Comparison of ENCODE assay signal across 8 cellular contexts in the genomic region with DNA sequence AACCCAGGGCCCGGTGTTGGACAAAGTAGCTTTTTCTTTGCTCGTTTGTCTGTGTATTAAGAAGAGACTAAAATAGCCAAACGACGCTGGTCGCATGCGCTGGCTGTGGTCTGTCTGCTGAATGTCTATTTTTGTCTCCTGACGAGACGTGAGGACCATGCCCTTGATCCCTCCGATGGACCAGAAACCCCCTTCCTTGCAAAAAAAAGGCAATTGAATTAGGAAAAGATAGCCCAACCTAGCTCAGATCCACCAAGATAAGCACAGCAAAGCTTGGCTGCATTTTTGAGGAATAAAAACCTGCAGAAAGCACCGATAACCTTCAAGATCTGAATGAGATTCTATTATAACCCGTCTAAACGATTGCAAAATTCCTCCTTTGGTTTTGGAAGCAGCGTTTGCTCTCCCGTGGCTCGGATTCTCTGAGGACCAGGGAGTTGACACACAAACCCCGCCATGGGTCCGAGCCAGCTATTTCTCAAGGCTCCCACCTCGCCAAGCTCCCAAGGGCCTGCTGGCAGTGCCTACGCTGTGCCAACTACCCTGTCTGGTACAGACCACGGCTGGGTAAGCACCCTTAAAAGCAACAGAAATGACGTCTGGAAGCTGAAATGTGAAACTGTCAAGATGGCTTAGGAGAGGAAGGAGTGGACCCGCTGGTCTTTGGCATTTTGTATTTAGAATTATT. TPM values are rescaled to one million over a fixed set of nuclear protein-coding genes. Genes with fewer than 3 reads are reported as not detected.
A peak's percentile ranks its signal among the peaks of the same experiment; 100 is the strongest.
DNase-seq lines count a peak whose midpoint lies in the region; ATAC-seq and TF ChIP-seq lines count a peak whose summit lies in the region.

No MANE protein-coding gene starts in this region.

- no peak overlapping the region for H2BK120ac ChIP-seq in H9 (ENCODE audit: low read depth, low read length, poor library complexity, severe bottlenecking)

- H3K4me3 Mint-ChIP-seq in H9, result no peak overlapping the region; a peak in 1 of 5 replicates

- no peak overlapping the region for H3K4me2 ChIP-seq in H9 (ENCODE audit: insufficient read depth, insufficient read length, low read length)

- H3K4me1 Mint-ChIP-seq in H9, result peaks cover 29 to 40% of the 10 kb centered on the region in 2 experiments

- H3K36me3 ChIP-seq in body of pancreas (replicated peaks in 1 of 2; ENCODE audit: insufficient read depth in 1 of 2, low read depth in 2 of 2), result no peaks in the 10 kb centered on the region
- peaks cover 0 to 5% of the 10 kb centered on the region in 2 donors for H3K36me3 ChIP-seq in left lung
- H3K36me3 ChIP-seq in tibial artery, result peaks cover 0 to 16% (median 0%) of the 10 kb centered on the region in 3 donors

- H3K27me3 ChIP-seq in body of pancreas (no peaks in the 10 kb centered on the region), left lung (no peaks in the 10 kb centered on the region), tibial artery (no peaks in the 10 kb centered on the region), H9 (ENCODE audit: insufficient read depth, low read length) (no peaks in the 10 kb centered on the region)

- no peak overlapping the region for H4K5ac ChIP-seq in H9 (ENCODE audit: insufficient read length, low read depth, low read length)

- no peak overlapping the region for H4K91ac ChIP-seq in H9 (ENCODE audit: insufficient read length, low read depth, low read length)

- no peaks in the 10 kb centered on the region for H4K20me1 ChIP-seq in H9 (ENCODE audit: control insufficient read depth, insufficient read depth, insufficient read length)

- H3K36me3 Mint-ChIP-seq in H9 (ENCODE audit: insufficient read depth in 1 of 3, low read depth in 3 of 3), result no peaks in the 10 kb centered on the region; a peak in 1 of 7 replicates

- no peak overlapping the region for H3K27ac ChIP-seq in body of pancreas
- no peak overlapping the region for H3K27ac ChIP-seq in left lung
- H3K27ac ChIP-seq in tibial artery, result peak overlapping the region; percentile 89 to 93
- H3K27ac ChIP-seq in H9 (ENCODE audit: insufficient read length, low read depth, low read length), result no peak overlapping the region

- no peaks in the 10 kb centered on the region for H3K79me1 ChIP-seq in H9 (ENCODE audit: insufficient read depth, low read depth, low read length, poor library complexity, severe bottlenecking)

- no peaks in the 10 kb centered on the region for H3K79me2 ChIP-seq in H9 (ENCODE audit: insufficient read depth, low read length)

- H2BK12ac ChIP-seq in H9 (ENCODE audit: insufficient read length, low read depth, low read length), result no peak overlapping the region

- no peak overlapping the region for H3K9ac ChIP-seq in H9 (ENCODE audit: extremely low read depth, insufficient read length, low read length)

- peaks cover 3% of the 10 kb centered on the region for H3K27me3 Mint-ChIP-seq in H9 (ENCODE audit: low read depth)

- no peak overlapping the region for H2BK15ac ChIP-seq in H9 (ENCODE audit: low read depth, low read length)

- no peak overlapping the region for H3K4ac ChIP-seq in H9 (ENCODE audit: low read depth, low read length)

- no peak overlapping the region for H2AK5ac ChIP-seq in H9 (ENCODE audit: insufficient read length, low read length)

- no peak overlapping the region; the same call in 1 of the 2 replicates for H3K14ac ChIP-seq in H9 (ENCODE audit: insufficient read depth, low read length)

- intact Hi-C loops in body of pancreas (cut with DNase I) (no loop called here), left lung (cut with DNase I) (no loop called here), tibial artery (cut with DNase I; ENCODE audit: low total_unique reads) (loop anchor here (5.0 kb wide), 1 partner anchor 57 kb away; the partner anchor contains the start of genes BRAT1 and IQCE)

- no peak for TF ChIP-seq CTCF in body of pancreas (IDR thresholded peaks at IDR 0.05)
- TF ChIP-seq CTCF in left lung (IDR thresholded peaks at IDR 0.05), result no peak
- no peak for TF ChIP-seq CTCF in tibial artery (IDR thresholded peaks at IDR 0.05)
- TF ChIP-seq CTCF in H9 (conservative IDR thresholded peaks at IDR 0.05), result no peak

- H3K4me3 ChIP-seq in body of pancreas, result no peak overlapping the region
- H3K4me3 ChIP-seq in left lung, result peak overlapping the region in 1 of 2 donors; percentile 11
- peak overlapping the region; percentile 34 to 35 for H3K4me3 ChIP-seq in tibial artery

- H2BK20ac ChIP-seq in H9 (ENCODE audit: low read depth, low read length, poor library complexity, severe bottlenecking), result no peak overlapping the region

- no peak overlapping the region for H2AFZ ChIP-seq in H9 (ENCODE audit: low read length)

- no peak overlapping the region for H2BK5ac ChIP-seq in H9 (ENCODE audit: insufficient read length, low read length)

- H4K8ac ChIP-seq in H9 (replicated peaks; ENCODE audit: insufficient read length, low read depth, low read length), result no peak overlapping the region

- H3K9me3 Mint-ChIP-seq in H9, result no peaks in the 10 kb centered on the region; a peak in 2 of 5 replicates

- no peak for TF ChIP-seq POLR2A in body of pancreas (IDR thresholded peaks at IDR 0.05)

- 48 to 50% methylated on average over 21 to 22 of the region's 22 CpGs for WGBS in body of pancreas, 2 donors
- no CpG with 5 or more reads among the region's 22 CpGs for WGBS in H9 (ENCODE audit: extremely low coverage, insufficient read length, low lambda C conversion rate)

- H3K56ac ChIP-seq in H9 (ENCODE audit: insufficient read length, low read depth, low read length), result no peak overlapping the region

- H3K23ac ChIP-seq in H9 (ENCODE audit: insufficient read length, low read depth, low read length), result no peak overlapping the region

- no peak overlapping the region for H3K18ac ChIP-seq in H9 (ENCODE audit: insufficient read length, low read depth, low read length)

- peak overlapping the region in 1 of 3 experiments; percentile 53; a peak in 2 of 7 replicates for H3K27ac Mint-ChIP-seq in H9

- no peak overlapping the region for H3T11ph ChIP-seq in H9 (ENCODE audit: low read length)

- DNase-seq in DMS 273 (lab: John Stamatoyannopoulos, UW; ENCODE audit: unreplicated experiment) (peak; percentile 79), DMS 273 treated with DMSO at 0.1 percent for 48 hours (lab: John Stamatoyannopoulos, UW) (no peak), body of pancreas (peak; percentile 36 to 66 (median 52)), left lung (peak in 1 of 2 donors; percentile 75), tibial artery (peak; percentile 87 to 98), H9 (no peak)

- peaks cover 15% of the 10 kb centered on the region for H3K4me1 ChIP-seq in body of pancreas
- H3K4me1 ChIP-seq in left lung, result peaks cover 16 to 17% of the 10 kb centered on the region in 2 donors
- H3K4me1 ChIP-seq in tibial artery, result peaks cover 6 to 64% (median 56%) of the 10 kb centered on the region in 4 donors
- H3K4me1 ChIP-seq in H9 (ENCODE audit: insufficient read depth, low read length), result peaks cover 9% of the 10 kb centered on the region; the same call in 1 of the 2 replicates

- H3K9me3 ChIP-seq in body of pancreas (no peaks in the 10 kb centered on the region), left lung (no peaks in the 10 kb centered on the region), tibial artery (no peaks in the 10 kb centered on the region), H9 (ENCODE audit: control insufficient read depth, low read depth, low read length) (no peaks in the 10 kb centered on the region)

- ATAC-seq in body of pancreas (peak; percentile 34), left lung (peak; percentile 77), HG03457 (IDR thresholded peaks at IDR 0.05; ENCODE audit: unreplicated experiment) (no peak), GM18511 (IDR thresholded peaks at IDR 0.05; ENCODE audit: unreplicated experiment) (no peak)

- no peaks in the 10 kb centered on the region for H3K23me2 ChIP-seq in H9 (ENCODE audit: insufficient read length, low read depth, low read length, poor library complexity, severe bottlenecking)

RNA-seq across cellular contexts. Expression of gene TTYH3, which starts 17.7 kb away (rescaled TPM):
- total RNA-seq in body of pancreas (10 to 100 TPM; 11.2 to 32.0 TPM), left lung (100 to 1,000 TPM in 1 of 2 donors, 10 to 100 TPM in 1; 82.9 to 105 TPM), H9 (2021) (122 TPM in 2 replicates)

RNA-seq across cellular contexts. Expression of gene IQCE, which starts 55.3 kb away (rescaled TPM):
- 10 to 100 TPM in 1 of 2 donors, 1 to 10 TPM in 1; 7.8 to 73.2 TPM for total RNA-seq in body of pancreas
- 10 to 100 TPM; 19.0 to 19.3 TPM for total RNA-seq in left lung
- 6.7 and 7.0 TPM in 2 replicates for total RNA-seq in H9 (2021)

RNA-seq across cellular contexts. Expression of gene BRAT1, which starts 58.7 kb away (rescaled TPM):
- total RNA-seq in body of pancreas, result 10 to 100 TPM; 36.6 to 46.8 TPM
- total RNA-seq in left lung, result 10 to 100 TPM; 22.5 to 24.7 TPM
- 41.2 and 42.6 TPM in 2 replicates for total RNA-seq in H9 (2021)

Comparison
In these comparisons a context has a peak if more than half of its experiments do, and no peak if none do; other contexts are left out.
1. DNase-seq: peak in DMS 273 (single experiment), body of pancreas (4 of 4) and tibial artery (2 of 2); none in DMS 273 treated with DMSO at 0.1 percent for 48 hours (single experiment) and H9 (single experiment).
2. ATAC-seq: peak in body of pancreas (single experiment) and left lung (single experiment); none in HG03457 (single experiment) and GM18511 (single experiment).
3. H3K27ac ChIP-seq: peak in tibial artery (2 of 2); none in body of pancreas (0 of 4), left lung (0 of 2) and H9 (single experiment).
4. H3K4me3 ChIP-seq: peak in tibial artery (2 of 2); none in body of pancreas (0 of 2).